ENCODE assay signal across 2 cellular contexts in genomic region chr3:16437640-16438039, GRCh38.
A peak's percentile ranks its signal among the peaks of the same experiment; 100 is the strongest.
TF ChIP-seq lines count a peak whose summit lies in the region.

No MANE protein-coding gene starts in this region.

TF ChIP-seq in liver, 16 proteins besides CTCF, POLR2A, EP300 and RAD21:
- TF ChIP-seq, protein P1, sequence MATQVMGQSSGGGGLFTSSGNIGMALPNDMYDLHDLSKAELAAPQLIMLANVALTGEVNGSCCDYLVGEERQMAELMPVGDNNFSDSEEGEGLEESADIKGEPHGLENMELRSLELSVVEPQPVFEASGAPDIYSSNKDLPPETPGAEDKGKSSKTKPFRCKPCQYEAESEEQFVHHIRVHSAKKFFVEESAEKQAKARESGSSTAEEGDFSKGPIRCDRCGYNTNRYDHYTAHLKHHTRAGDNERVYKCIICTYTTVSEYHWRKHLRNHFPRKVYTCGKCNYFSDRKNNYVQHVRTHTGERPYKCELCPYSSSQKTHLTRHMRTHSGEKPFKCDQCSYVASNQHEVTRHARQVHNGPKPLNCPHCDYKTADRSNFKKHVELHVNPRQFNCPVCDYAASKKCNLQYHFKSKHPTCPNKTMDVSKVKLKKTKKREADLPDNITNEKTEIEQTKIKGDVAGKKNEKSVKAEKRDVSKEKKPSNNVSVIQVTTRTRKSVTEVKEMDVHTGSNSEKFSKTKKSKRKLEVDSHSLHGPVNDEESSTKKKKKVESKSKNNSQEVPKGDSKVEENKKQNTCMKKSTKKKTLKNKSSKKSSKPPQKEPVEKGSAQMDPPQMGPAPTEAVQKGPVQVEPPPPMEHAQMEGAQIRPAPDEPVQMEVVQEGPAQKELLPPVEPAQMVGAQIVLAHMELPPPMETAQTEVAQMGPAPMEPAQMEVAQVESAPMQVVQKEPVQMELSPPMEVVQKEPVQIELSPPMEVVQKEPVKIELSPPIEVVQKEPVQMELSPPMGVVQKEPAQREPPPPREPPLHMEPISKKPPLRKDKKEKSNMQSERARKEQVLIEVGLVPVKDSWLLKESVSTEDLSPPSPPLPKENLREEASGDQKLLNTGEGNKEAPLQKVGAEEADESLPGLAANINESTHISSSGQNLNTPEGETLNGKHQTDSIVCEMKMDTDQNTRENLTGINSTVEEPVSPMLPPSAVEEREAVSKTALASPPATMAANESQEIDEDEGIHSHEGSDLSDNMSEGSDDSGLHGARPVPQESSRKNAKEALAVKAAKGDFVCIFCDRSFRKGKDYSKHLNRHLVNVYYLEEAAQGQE (IDR thresholded peaks at IDR 0.05), result no peak
- TF ChIP-seq FOXA1 (IDR thresholded peaks at IDR 0.05) (no peak), EGR1 (IDR thresholded peaks at IDR 0.05; ENCODE audit: low read depth in 2 of 2) (no peak), RXRA (IDR thresholded peaks at IDR 0.05) (peak; percentile 38 to 62), TAF1 (conservative IDR thresholded peaks at IDR 0.05) (no peak), HNF4G (IDR thresholded peaks at IDR 0.05) (no peak), ATF3 (IDR thresholded peaks at IDR 0.05) (peak; percentile 36), JUND (IDR thresholded peaks at IDR 0.05) (peak in 1 of 2 donors; percentile 39), HNF4A (conservative IDR thresholded peaks at IDR 0.05) (peak; percentile 62 to 77), FOXA2 (IDR thresholded peaks at IDR 0.05) (no peak), SP1 (IDR thresholded peaks at IDR 0.05) (peak; percentile 42), GABPA (IDR thresholded peaks at IDR 0.05 in 1 of 2, conservative IDR thresholded peaks at IDR 0.05 in 1 of 2) (no peak), NR2F2 (IDR thresholded peaks at IDR 0.05) (peak; percentile 56), MAX (IDR thresholded peaks at IDR 0.05) (no peak), YY1 (IDR thresholded peaks at IDR 0.05) (peak; percentile 39)
- TF ChIP-seq, protein P2, sequence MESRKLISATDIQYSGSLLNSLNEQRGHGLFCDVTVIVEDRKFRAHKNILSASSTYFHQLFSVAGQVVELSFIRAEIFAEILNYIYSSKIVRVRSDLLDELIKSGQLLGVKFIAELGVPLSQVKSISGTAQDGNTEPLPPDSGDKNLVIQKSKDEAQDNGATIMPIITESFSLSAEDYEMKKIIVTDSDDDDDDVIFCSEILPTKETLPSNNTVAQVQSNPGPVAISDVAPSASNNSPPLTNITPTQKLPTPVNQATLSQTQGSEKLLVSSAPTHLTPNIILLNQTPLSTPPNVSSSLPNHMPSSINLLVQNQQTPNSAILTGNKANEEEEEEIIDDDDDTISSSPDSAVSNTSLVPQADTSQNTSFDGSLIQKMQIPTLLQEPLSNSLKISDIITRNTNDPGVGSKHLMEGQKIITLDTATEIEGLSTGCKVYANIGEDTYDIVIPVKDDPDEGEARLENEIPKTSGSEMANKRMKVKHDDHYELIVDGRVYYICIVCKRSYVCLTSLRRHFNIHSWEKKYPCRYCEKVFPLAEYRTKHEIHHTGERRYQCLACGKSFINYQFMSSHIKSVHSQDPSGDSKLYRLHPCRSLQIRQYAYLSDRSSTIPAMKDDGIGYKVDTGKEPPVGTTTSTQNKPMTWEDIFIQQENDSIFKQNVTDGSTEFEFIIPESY (IDR thresholded peaks at IDR 0.05), result peak; percentile 49

TF ChIP-seq in HepG2, 621 proteins besides CTCF, POLR2A, EP300 and RAD21 (continued from another document):
- no peak for TF ChIP-seq CAMTA2 (CRISPR knock-in tag; IDR thresholded peaks at IDR 0.05; ENCODE audit: borderline replicate concordance)
- no peak for TF ChIP-seq CBX1 (IDR thresholded peaks at IDR 0.05; ENCODE audit: low read depth)
- TF ChIP-seq ZNF3 (CRISPR knock-in tag; IDR thresholded peaks at IDR 0.05), result no peak
- no peak for TF ChIP-seq HCFC1 (IDR thresholded peaks at IDR 0.05; ENCODE audit: low read depth, low read length)
- no peak for TF ChIP-seq CHD2 (IDR thresholded peaks at IDR 0.05; ENCODE audit: low read depth, low read length)
- TF ChIP-seq KLF9 (CRISPR knock-in tag; IDR thresholded peaks at IDR 0.05; ENCODE audit: low read depth), result no peak
- no peak for TF ChIP-seq ZNF274 (CRISPR knock-in tag; IDR thresholded peaks at IDR 0.05)
- TF ChIP-seq MTF2 (CRISPR knock-in tag; IDR thresholded peaks at IDR 0.05; ENCODE audit: borderline replicate concordance), result no peak
- TF ChIP-seq, protein P3, sequence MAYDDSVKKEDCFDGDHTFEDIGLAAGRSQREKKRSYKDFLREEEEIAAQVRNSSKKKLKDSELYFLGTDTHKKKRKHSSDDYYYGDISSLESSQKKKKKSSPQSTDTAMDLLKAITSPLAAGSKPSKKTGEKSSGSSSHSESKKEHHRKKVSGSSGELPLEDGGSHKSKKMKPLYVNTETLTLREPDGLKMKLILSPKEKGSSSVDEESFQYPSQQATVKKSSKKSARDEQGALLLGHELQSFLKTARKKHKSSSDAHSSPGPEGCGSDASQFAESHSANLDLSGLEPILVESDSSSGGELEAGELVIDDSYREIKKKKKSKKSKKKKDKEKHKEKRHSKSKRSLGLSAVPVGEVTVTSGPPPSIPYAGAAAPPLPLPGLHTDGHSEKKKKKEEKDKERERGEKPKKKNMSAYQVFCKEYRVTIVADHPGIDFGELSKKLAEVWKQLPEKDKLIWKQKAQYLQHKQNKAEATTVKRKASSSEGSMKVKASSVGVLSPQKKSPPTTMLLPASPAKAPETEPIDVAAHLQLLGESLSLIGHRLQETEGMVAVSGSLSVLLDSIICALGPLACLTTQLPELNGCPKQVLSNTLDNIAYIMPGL (CRISPR knock-in tag; IDR thresholded peaks at IDR 0.05; ENCODE audit: borderline replicate concordance in 1 of 2, low read depth in 1 of 2), result no peak
- no peak for TF ChIP-seq TCF12 (IDR thresholded peaks at IDR 0.05)
- TF ChIP-seq TCF12 (CRISPR knock-in tag; IDR thresholded peaks at IDR 0.05), result no peak
- TF ChIP-seq BRF2 (CRISPR knock-in tag; IDR thresholded peaks at IDR 0.05), result no peak
- no peak for TF ChIP-seq KAT8 (CRISPR knock-in tag; IDR thresholded peaks at IDR 0.05)
- TF ChIP-seq ZFP82 (CRISPR knock-in tag; IDR thresholded peaks at IDR 0.05; ENCODE audit: borderline replicate concordance), result no peak
